In the genomic region with DNA sequence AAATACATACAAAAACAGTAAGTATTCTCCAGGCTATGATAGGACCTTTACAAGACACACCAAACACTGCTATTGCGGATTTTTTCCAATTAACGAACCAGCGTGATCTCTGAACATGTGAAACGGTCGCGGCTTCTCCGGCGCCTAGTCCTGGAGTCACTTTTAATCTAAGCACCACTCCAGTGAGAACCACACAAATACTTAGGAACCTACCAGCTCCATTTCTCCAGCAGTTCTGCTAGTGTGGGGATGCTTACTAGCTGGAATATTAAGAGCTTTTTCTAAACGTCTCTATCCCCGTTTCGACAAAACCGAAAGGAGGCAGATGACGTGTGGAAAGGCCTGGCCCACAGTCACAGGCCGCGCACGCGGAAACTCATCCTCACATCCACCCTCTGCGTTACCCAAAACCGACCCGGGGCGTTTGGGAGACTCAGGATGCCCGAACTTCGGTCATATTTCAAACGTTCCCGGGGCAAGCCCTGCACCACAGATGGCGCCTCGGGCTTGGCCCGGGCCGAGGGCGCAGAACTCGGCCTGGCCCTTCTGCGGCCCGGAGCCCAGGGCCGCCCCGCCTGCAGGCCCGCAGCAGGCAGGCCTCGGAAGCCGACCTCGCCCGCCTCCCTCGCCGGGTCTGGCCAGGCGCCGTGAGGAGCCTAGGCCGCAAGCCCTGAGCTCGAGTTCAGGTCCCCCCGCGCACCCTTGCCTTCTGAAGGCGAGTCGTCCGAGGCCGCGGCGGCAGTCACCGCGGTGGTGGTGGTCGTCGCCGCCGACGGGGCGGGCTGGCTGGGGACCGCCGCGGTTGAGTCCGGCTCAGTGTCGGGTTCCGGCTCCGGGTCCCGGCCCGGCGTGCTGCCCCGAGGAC, we compare ENCODE assay signal across 8 cellular contexts. TPM values are rescaled to one million over a fixed set of nuclear protein-coding genes. Genes with fewer than 3 reads are reported as not detected.
DNase-seq lines count a peak whose midpoint lies in the region; ATAC-seq and TF ChIP-seq lines count a peak whose summit lies in the region.

No MANE protein-coding gene starts in this region.

- ATAC-seq in GM21381 (IDR thresholded peaks at IDR 0.05; ENCODE audit: unreplicated experiment) (peak; percentile 32), right cardiac atrium (peak; percentile 27 to 48)

- peaks cover 54% of the 10 kb centered on the region for H3K36me3 ChIP-seq in DOHH2 (ENCODE audit: control insufficient read depth, low read length)
- H3K36me3 ChIP-seq in rectal smooth muscle tissue (ENCODE audit: control insufficient read depth, insufficient read depth, low read length): peaks cover 5% of the 10 kb centered on the region
- H3K36me3 ChIP-seq in uterus: no peaks in the 10 kb centered on the region

- WGBS in right cardiac atrium: under 1% methylated on average over 73 of the region's 73 CpGs

- peaks cover 5% of the 10 kb centered on the region; the same call in 1 of the 2 replicates for H4K20me1 ChIP-seq in DOHH2 (ENCODE audit: control insufficient read depth, insufficient read depth, low read depth, low read length)

- no peak for TF ChIP-seq CTCF in DOHH2 (IDR thresholded peaks at IDR 0.05; ENCODE audit: low read depth, low read length, poor library complexity, severe bottlenecking)
- TF ChIP-seq CTCF in uterus (IDR thresholded peaks at IDR 0.05): no peak

- intact Hi-C loops in right cardiac atrium (cut with DNase I): loop anchor here in 1 of 4 donors (10.0 kb wide), 1 partner anchor 78 kb away; a partner anchor contains a TSS
- intact Hi-C loops in uterus (cut with DNase I; ENCODE audit: low total_unique reads): no loop called here

- 0 out of 2 replicates have a peak, but pooled peaks cover 2% of the 10 kb centered on the region for H3F3A ChIP-seq in DOHH2 (ENCODE audit: control insufficient read depth, insufficient read depth)

- peak in 1 of 2 donors; percentile 29 for TF ChIP-seq POLR2A in uterus (IDR thresholded peaks at IDR 0.05)

- peak overlapping the region; percentile 77 for H3K9ac ChIP-seq in rectal smooth muscle tissue (ENCODE audit: low read length)

- H3K79me2 ChIP-seq in DOHH2 (ENCODE audit: control insufficient read depth, low read length): peaks cover 65% of the 10 kb centered on the region

- H3K27me3 ChIP-seq in DOHH2 (ENCODE audit: control insufficient read depth, low read length) (no peaks in the 10 kb centered on the region), right cardiac atrium (ENCODE audit: control insufficient read depth, insufficient read depth) (no peaks in the 10 kb centered on the region), rectal smooth muscle tissue (ENCODE audit: control insufficient read depth, insufficient read depth, low read length) (no peaks in the 10 kb centered on the region), uterus (no peaks in the 10 kb centered on the region)

- H3K27ac ChIP-seq in DOHH2 (ENCODE audit: low read depth, low read length) (peak overlapping the region; percentile 74), right cardiac atrium (ENCODE audit: low read length) (peak overlapping the region; percentile 99), rectal smooth muscle tissue (ENCODE audit: low read depth, low read length) (peak overlapping the region; percentile 97), uterus (peak overlapping the region; percentile 98 to 99)

- H3K4me1 ChIP-seq in DOHH2 (ENCODE audit: control insufficient read depth, low read length): peaks cover 18% of the 10 kb centered on the region
- no peaks in the 10 kb centered on the region for H3K4me1 ChIP-seq in right cardiac atrium (ENCODE audit: control insufficient read depth, insufficient read depth, low read length)
- peaks cover 11% of the 10 kb centered on the region for H3K4me1 ChIP-seq in rectal smooth muscle tissue (ENCODE audit: control insufficient read depth, insufficient read depth, low read length)
- no peaks in the 10 kb centered on the region for H3K4me1 ChIP-seq in uterus

- DNase-seq in HUDEP-2 (lab: John Stamatoyannopoulos, UW; ENCODE audit: unreplicated experiment in 76 of 76) (peak in 41 of 76 experiments; percentile 3 to 67 (median 28)), T-helper 1 cell (peak; percentile 52 to 78 (median 68)), amniotic stem cell (lab: John Stamatoyannopoulos, UW) (peak; percentile 18), right cardiac atrium (peak; percentile 61 to 89 (median 85)), uterus (peak; percentile 60 to 65)

- H3K4me3 ChIP-seq in DOHH2 (ENCODE audit: low read length) (peak overlapping the region; percentile 100), right cardiac atrium (ENCODE audit: low read length) (peak overlapping the region; percentile 90), rectal smooth muscle tissue (ENCODE audit: low read length) (peak overlapping the region; percentile 75), uterus (peak overlapping the region; percentile 65 to 85)

- H3K9me3 ChIP-seq in DOHH2 (ENCODE audit: control insufficient read depth, insufficient read depth, low read length) (no peaks in the 10 kb centered on the region), right cardiac atrium (ENCODE audit: control insufficient read depth, low read length) (no peaks in the 10 kb centered on the region), uterus (no peaks in the 10 kb centered on the region)

- H3K4me2 ChIP-seq in DOHH2 (ENCODE audit: low read length): peak overlapping the region; percentile 92

- no peaks in the 10 kb centered on the region for H3K9me2 ChIP-seq in DOHH2 (replicated peaks; ENCODE audit: control insufficient read depth, low read length)

RNA-seq across cellular contexts. Expression of a gene that starts 0.5 kb away (rescaled TPM):
- total RNA-seq in right cardiac atrium (10 to 100 TPM; 36.2 to 49.0 (median 39.2) TPM), uterus (100 to 1,000 TPM; 147 to 442 (median 202) TPM)
- 23.5 TPM for polyA plus RNA-seq in right cardiac atrium

RNA-seq across cellular contexts. Expression of a gene that starts 51.4 kb away (rescaled TPM):
- under 1 TPM; 0.18 to 0.47 (median 0.43) TPM for total RNA-seq in right cardiac atrium
- polyA plus RNA-seq in right cardiac atrium: 0.38 TPM
- total RNA-seq in uterus: 10 to 100 TPM in 1 of 4 donors, 1 to 10 TPM in 3; 1.3 to 45.6 (median 2.6) TPM

Comparison
In these comparisons a context has a peak if more than half of its experiments do, and no peak if none do; other contexts are left out.
1. Peak in every context shown above with its lines: DNase-seq, ATAC-seq, H3K4me3 ChIP-seq and H3K27ac ChIP-seq.
2. DNase-seq: peak in every context shown above with its lines; median percentile 85 in right cardiac atrium; 68 in T-helper 1 cell; 62 in uterus; 28 in HUDEP-2; 18 in amniotic stem cell.